In genomic region chr12:132761032-132761910, GRCh38 we compare ENCODE assay signal across 1 cellular context.
A peak's percentile ranks its signal among the peaks of the same experiment; 100 is the strongest.
TF ChIP-seq lines count a peak whose summit lies in the region.

ANKLE2 (minus strand) TSS chr12:132761832; CDS start chr12:132761798, 34 bp downstream.

TF ChIP-seq in K562, 482 proteins besides CTCF, POLR2A, EP300 and RAD21 (continued from another document and continues in another):
- TF ChIP-seq, protein P1, sequence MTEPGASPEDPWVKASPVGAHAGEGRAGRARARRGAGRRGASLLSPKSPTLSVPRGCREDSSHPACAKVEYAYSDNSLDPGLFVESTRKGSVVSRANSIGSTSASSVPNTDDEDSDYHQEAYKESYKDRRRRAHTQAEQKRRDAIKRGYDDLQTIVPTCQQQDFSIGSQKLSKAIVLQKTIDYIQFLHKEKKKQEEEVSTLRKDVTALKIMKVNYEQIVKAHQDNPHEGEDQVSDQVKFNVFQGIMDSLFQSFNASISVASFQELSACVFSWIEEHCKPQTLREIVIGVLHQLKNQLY (CRISPR knock-in tag; conservative IDR thresholded peaks at IDR 0.05) = no peak
- TF ChIP-seq SMC3 (conservative IDR thresholded peaks at IDR 0.05; ENCODE audit: insufficient read depth, low read depth, low read length) (no peak), SRSF1 (IDR thresholded peaks at IDR 0.05; ENCODE audit: low read depth, low read length) (no peak), ELF2 (CRISPR knock-in tag; IDR thresholded peaks at IDR 0.05) (no peak), TAL1 (IDR thresholded peaks at IDR 0.05) (no peak), NRF1 (conservative IDR thresholded peaks at IDR 0.05 in 1 of 2, IDR thresholded peaks at IDR 0.05 in 1 of 2) (0 out of 4 replicates have a peak, but pooled peaks of 1 of the 2 experiments have one; percentile 22), TCFL5 (CRISPR knock-in tag; conservative IDR thresholded peaks at IDR 0.05) (no peak), OTX1 (CRISPR knock-in tag; IDR thresholded peaks at IDR 0.05) (no peak), SMARCE1 (IDR thresholded peaks at IDR 0.05) (no peak), CBX1 (IDR thresholded peaks at IDR 0.05; ENCODE audit: low read depth) (no peak), ZNF217 (CRISPR knock-in tag; IDR thresholded peaks at IDR 0.05) (no peak), GTF2A2 (tag; IDR thresholded peaks at IDR 0.05) (no peak), ZNF436 (CRISPR knock-in tag; IDR thresholded peaks at IDR 0.05) (no peak), E2F5 (CRISPR knock-in tag; IDR thresholded peaks at IDR 0.05) (no peak), DIDO1 (tag; IDR thresholded peaks at IDR 0.05; ENCODE audit: low read depth) (no peak), CCAR2 (IDR thresholded peaks at IDR 0.05; ENCODE audit: low read depth, low read length) (no peak), HES1 (IDR thresholded peaks at IDR 0.05; ENCODE audit: low read depth) (no peak), BHLHE40 (IDR thresholded peaks at IDR 0.05; ENCODE audit: low read length) (no peak), HBP1 (CRISPR knock-in tag; IDR thresholded peaks at IDR 0.05) (no peak), REST (CRISPR knock-in tag; IDR thresholded peaks at IDR 0.05; ENCODE audit: low read depth) (no peak), MEF2D (tag; conservative IDR thresholded peaks at IDR 0.05; ENCODE audit: low read depth) (no peak), ETS2 (tag; IDR thresholded peaks at IDR 0.05; ENCODE audit: borderline replicate concordance, poor library complexity, severe bottlenecking) (no peak), ZKSCAN1 (IDR thresholded peaks at IDR 0.05; ENCODE audit: low read depth, low read length) (no peak), POLR2AphosphoS2 (IDR thresholded peaks at IDR 0.05; ENCODE audit: low read length) (no peak), ZNF23 (CRISPR knock-in tag; IDR thresholded peaks at IDR 0.05) (no peak), BRF1 (IDR thresholded peaks at IDR 0.05; ENCODE audit: borderline replicate concordance, extremely low read depth, insufficient read length) (no peak), WHSC1 (IDR thresholded peaks at IDR 0.05; ENCODE audit: low read length) (no peak), TFAP4 (CRISPR knock-in tag; IDR thresholded peaks at IDR 0.05; ENCODE audit: borderline replicate concordance) (0 out of 2 replicates have a peak, but pooled peaks have one; percentile 37), DACH1 (IDR thresholded peaks at IDR 0.05; ENCODE audit: partially characterized antibody) (no peak), ATF7 (IDR thresholded peaks at IDR 0.05) (no peak), EGR1 (conservative IDR thresholded peaks at IDR 0.05) (peak; percentile 63), CREB1 (IDR thresholded peaks at IDR 0.05) (no peak), CREB1 (CRISPR knock-in tag; IDR thresholded peaks at IDR 0.05) (0 out of 2 replicates have a peak, but pooled peaks have one; percentile 19), TGIF2 (CRISPR knock-in tag; IDR thresholded peaks at IDR 0.05) (0 out of 2 replicates have a peak, but pooled peaks have one; percentile 27), CHD1 (IDR thresholded peaks at IDR 0.05; ENCODE audit: low read length) (no peak), ARID4B (CRISPR knock-in tag; IDR thresholded peaks at IDR 0.05) (no peak), POLR2G (IDR thresholded peaks at IDR 0.05; ENCODE audit: low read depth, low read length) (peak; percentile 77; the same call in 1 of the 2 replicates)
- TF ChIP-seq, protein P2, sequence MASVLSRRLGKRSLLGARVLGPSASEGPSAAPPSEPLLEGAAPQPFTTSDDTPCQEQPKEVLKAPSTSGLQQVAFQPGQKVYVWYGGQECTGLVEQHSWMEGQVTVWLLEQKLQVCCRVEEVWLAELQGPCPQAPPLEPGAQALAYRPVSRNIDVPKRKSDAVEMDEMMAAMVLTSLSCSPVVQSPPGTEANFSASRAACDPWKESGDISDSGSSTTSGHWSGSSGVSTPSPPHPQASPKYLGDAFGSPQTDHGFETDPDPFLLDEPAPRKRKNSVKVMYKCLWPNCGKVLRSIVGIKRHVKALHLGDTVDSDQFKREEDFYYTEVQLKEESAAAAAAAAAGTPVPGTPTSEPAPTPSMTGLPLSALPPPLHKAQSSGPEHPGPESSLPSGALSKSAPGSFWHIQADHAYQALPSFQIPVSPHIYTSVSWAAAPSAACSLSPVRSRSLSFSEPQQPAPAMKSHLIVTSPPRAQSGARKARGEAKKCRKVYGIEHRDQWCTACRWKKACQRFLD (CRISPR knock-in tag; IDR thresholded peaks at IDR 0.05) = no peak; the same call in 1 of the 2 replicates
- TF ChIP-seq, protein P3, sequence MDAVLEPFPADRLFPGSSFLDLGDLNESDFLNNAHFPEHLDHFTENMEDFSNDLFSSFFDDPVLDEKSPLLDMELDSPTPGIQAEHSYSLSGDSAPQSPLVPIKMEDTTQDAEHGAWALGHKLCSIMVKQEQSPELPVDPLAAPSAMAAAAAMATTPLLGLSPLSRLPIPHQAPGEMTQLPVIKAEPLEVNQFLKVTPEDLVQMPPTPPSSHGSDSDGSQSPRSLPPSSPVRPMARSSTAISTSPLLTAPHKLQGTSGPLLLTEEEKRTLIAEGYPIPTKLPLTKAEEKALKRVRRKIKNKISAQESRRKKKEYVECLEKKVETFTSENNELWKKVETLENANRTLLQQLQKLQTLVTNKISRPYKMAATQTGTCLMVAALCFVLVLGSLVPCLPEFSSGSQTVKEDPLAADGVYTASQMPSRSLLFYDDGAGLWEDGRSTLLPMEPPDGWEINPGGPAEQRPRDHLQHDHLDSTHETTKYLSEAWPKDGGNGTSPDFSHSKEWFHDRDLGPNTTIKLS (IDR thresholded peaks at IDR 0.05; ENCODE audit: borderline replicate concordance, low read depth) = no peak
- TF ChIP-seq, protein P4, sequence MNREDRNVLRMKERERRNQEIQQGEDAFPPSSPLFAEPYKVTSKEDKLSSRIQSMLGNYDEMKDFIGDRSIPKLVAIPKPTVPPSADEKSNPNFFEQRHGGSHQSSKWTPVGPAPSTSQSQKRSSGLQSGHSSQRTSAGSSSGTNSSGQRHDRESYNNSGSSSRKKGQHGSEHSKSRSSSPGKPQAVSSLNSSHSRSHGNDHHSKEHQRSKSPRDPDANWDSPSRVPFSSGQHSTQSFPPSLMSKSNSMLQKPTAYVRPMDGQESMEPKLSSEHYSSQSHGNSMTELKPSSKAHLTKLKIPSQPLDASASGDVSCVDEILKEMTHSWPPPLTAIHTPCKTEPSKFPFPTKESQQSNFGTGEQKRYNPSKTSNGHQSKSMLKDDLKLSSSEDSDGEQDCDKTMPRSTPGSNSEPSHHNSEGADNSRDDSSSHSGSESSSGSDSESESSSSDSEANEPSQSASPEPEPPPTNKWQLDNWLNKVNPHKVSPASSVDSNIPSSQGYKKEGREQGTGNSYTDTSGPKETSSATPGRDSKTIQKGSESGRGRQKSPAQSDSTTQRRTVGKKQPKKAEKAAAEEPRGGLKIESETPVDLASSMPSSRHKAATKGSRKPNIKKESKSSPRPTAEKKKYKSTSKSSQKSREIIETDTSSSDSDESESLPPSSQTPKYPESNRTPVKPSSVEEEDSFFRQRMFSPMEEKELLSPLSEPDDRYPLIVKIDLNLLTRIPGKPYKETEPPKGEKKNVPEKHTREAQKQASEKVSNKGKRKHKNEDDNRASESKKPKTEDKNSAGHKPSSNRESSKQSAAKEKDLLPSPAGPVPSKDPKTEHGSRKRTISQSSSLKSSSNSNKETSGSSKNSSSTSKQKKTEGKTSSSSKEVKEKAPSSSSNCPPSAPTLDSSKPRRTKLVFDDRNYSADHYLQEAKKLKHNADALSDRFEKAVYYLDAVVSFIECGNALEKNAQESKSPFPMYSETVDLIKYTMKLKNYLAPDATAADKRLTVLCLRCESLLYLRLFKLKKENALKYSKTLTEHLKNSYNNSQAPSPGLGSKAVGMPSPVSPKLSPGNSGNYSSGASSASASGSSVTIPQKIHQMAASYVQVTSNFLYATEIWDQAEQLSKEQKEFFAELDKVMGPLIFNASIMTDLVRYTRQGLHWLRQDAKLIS (CRISPR knock-in tag; IDR thresholded peaks at IDR 0.05) = no peak
- TF ChIP-seq, protein P5, sequence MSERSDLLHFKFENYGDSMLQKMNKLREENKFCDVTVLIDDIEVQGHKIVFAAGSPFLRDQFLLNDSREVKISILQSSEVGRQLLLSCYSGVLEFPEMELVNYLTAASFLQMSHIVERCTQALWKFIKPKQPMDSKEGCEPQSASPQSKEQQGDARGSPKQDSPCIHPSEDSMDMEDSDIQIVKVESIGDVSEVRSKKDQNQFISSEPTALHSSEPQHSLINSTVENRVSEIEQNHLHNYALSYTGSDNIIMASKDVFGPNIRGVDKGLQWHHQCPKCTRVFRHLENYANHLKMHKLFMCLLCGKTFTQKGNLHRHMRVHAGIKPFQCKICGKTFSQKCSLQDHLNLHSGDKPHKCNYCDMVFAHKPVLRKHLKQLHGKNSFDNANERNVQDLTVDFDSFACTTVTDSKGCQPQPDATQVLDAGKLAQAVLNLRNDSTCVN (CRISPR knock-in tag; IDR thresholded peaks at IDR 0.05) = 0 out of 2 replicates have a peak, but pooled peaks have one; percentile 31
